1 cellular context compared by ENCODE assay signal in genomic region chr1:65480684-65481405, GRCh38.
TF ChIP-seq lines count a peak whose summit lies in the region.

No MANE protein-coding gene starts in this region.

TF ChIP-seq in K562, 482 proteins besides CTCF, POLR2A, EP300 and RAD21 (continued from another document and continues in another):
- TF ChIP-seq ZBTB12 (CRISPR knock-in tag; IDR thresholded peaks at IDR 0.05) (no peak), HDAC6 (IDR thresholded peaks at IDR 0.05; ENCODE audit: low read depth, low read length) (no peak), FOXJ3 (CRISPR knock-in tag; IDR thresholded peaks at IDR 0.05) (no peak), ZBTB40 (IDR thresholded peaks at IDR 0.05) (peak; percentile 40; the same call in 1 of the 2 replicates), ZBTB40 (CRISPR knock-in tag; IDR thresholded peaks at IDR 0.05) (no peak), XRCC4 (IDR thresholded peaks at IDR 0.05; ENCODE audit: extremely low read depth, insufficient read depth, insufficient read length) (no peak), ZNF274 (IDR thresholded peaks at IDR 0.05; ENCODE audit: borderline replicate concordance, low read depth, low read length) (no peak), JUN (IDR thresholded peaks at IDR 0.05; ENCODE audit: borderline replicate concordance, low read depth, low read length) (peak; percentile 60; the same call in 1 of the 2 replicates), JUN (CRISPR knock-in tag; IDR thresholded peaks at IDR 0.05; ENCODE audit: borderline replicate concordance) (no peak), STAT5B (CRISPR knock-in tag; IDR thresholded peaks at IDR 0.05) (no peak), RCOR1 (IDR thresholded peaks at IDR 0.05; ENCODE audit: borderline replicate concordance in 1 of 2, low read depth in 2 of 2, low read length in 2 of 2) (peak in 1 of 2 experiments; percentile 57; a peak in 1 of 4 replicates), ZNF589 (CRISPR knock-in tag; IDR thresholded peaks at IDR 0.05; ENCODE audit: low read depth) (no peak), ATF6 (CRISPR knock-in tag; IDR thresholded peaks at IDR 0.05) (0 out of 2 replicates have a peak, but pooled peaks have one; percentile 19), TOE1 (IDR thresholded peaks at IDR 0.05; ENCODE audit: borderline replicate concordance) (peak; percentile 88), TOE1 (CRISPR knock-in tag; IDR thresholded peaks at IDR 0.05; ENCODE audit: borderline replicate concordance, low read depth) (no peak), NR2F6 (CRISPR knock-in tag; IDR thresholded peaks at IDR 0.05) (no peak), U2AF1 (optimal IDR thresholded peaks at IDR 0.05; ENCODE audit: low read depth, low read length) (no peak), E2F6 (IDR thresholded peaks at IDR 0.05; ENCODE audit: borderline replicate concordance in 1 of 2, extremely low read depth in 1 of 2, insufficient read depth in 1 of 2, insufficient read length in 1 of 2, low read depth in 1 of 2, low read length in 1 of 2, poor library complexity in 1 of 2, severe bottlenecking in 1 of 2) (peak; percentile 31 to 57), SREBF1 (IDR thresholded peaks at IDR 0.05; ENCODE audit: borderline replicate concordance, low read depth, low read length) (no peak), SMARCC2 (IDR thresholded peaks at IDR 0.05; ENCODE audit: low read depth) (peak; percentile 60; the same call in 1 of the 2 replicates), CREBBP (IDR thresholded peaks at IDR 0.05; ENCODE audit: low read depth, low read length) (no peak), RFX7 (CRISPR knock-in tag; IDR thresholded peaks at IDR 0.05) (no peak), HNRNPLL (IDR thresholded peaks at IDR 0.05; ENCODE audit: low read depth, low read length, poor library complexity, severe bottlenecking) (no peak), YBX1 (IDR thresholded peaks at IDR 0.05) (no peak), CSDE1 (IDR thresholded peaks at IDR 0.05) (peak in 1 of 2 experiments; percentile 32; a peak in 1 of 4 replicates), KDM5B (IDR thresholded peaks at IDR 0.05; ENCODE audit: insufficient replicate concordance, low read depth, low read length) (peak; percentile 90), ATF7 (IDR thresholded peaks at IDR 0.05) (peak; percentile 68; the same call in 1 of the 2 replicates), THAP7 (CRISPR knock-in tag; IDR thresholded peaks at IDR 0.05) (no peak), ATF1 (CRISPR knock-in tag; IDR thresholded peaks at IDR 0.05) (no peak), ATF1 (tag; IDR thresholded peaks at IDR 0.05) (0 out of 2 replicates have a peak, but pooled peaks have one; percentile 18), NR1H2 (CRISPR knock-in tag; IDR thresholded peaks at IDR 0.05) (no peak), ZNF239 (CRISPR knock-in tag; IDR thresholded peaks at IDR 0.05) (no peak), GABPA (tag; conservative IDR thresholded peaks at IDR 0.05; ENCODE audit: low read depth) (no peak), ZNF318 (IDR thresholded peaks at IDR 0.05; ENCODE audit: borderline replicate concordance in 1 of 2, low read depth in 1 of 2) (0 out of 4 replicates have a peak, but pooled peaks of 1 of the 2 experiments have one; percentile 20), SMARCA4 (IDR thresholded peaks at IDR 0.05) (peak; percentile 92), NCOA1 (IDR thresholded peaks at IDR 0.05; ENCODE audit: low read depth) (peak; percentile 87; the same call in 1 of the 2 replicates), TCF7L2 (IDR thresholded peaks at IDR 0.05; ENCODE audit: low read depth, low read length) (no peak), RBM39 (optimal IDR thresholded peaks at IDR 0.05; ENCODE audit: low read depth, low read length) (no peak)
